Comparison of ENCODE assay signal across 6 cellular contexts in genomic region chr2:3614743-3615142, GRCh38. TPM values are rescaled to one million over a fixed set of nuclear protein-coding genes. Genes with fewer than 3 reads are reported as not detected.
"Had no signal": no experiment of that assay in that cellular context is flagged by ENCODE, and none has a peak within 500 bp of the region (broad histone marks: within the 10 kb centered on the region; RNA-seq: fewer than 3 reads in every experiment).

No MANE protein-coding gene starts in this region.

RNA-seq across cellular contexts. Expression of gene COLEC11, which starts 19.8 kb away (rescaled TPM):
- total RNA-seq: H4, H7, HFFc6 had no signal

RNA-seq across cellular contexts. Expression of gene ALLC, which starts 43.3 kb away (rescaled TPM):
- total RNA-seq: GM23338, H4, H7, HFFc6, HT1080, IMR-90 had no signal
- polyA plus RNA-seq: GM23338, IMR-90 had no signal
